Comparison of ENCODE assay signal across 13 cellular contexts in the genomic region with DNA sequence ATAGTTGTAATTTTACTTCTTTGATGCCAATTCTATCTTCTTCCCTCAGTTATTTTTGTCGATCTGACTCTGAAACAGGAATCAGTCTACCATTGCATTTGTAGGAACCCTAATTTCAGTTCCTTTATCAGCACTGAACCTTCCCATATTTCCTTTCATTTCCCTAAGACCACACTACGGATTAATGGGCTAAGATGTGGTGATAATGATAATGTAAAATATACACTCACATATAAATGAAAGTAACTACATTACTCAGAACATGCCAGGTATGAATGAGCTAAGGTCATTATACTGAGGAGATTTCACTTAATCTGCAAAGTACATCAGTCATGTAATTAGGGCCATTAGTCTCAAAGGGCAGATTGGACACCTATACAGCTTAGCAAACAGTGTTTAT.
DNase-seq lines count a peak whose midpoint lies in the region; ATAC-seq and TF ChIP-seq lines count a peak whose summit lies in the region.
"Had no signal": no experiment of that assay in that cellular context is flagged by ENCODE, and none has a peak within 500 bp of the region (broad histone marks: within the 10 kb centered on the region; RNA-seq: fewer than 3 reads in every experiment).

No MANE protein-coding gene starts in this region.

- H3K56ac ChIP-seq in mesendoderm (ENCODE audit: low read length), result no peak overlapping the region

- H2BK5ac ChIP-seq in mesendoderm (ENCODE audit: low read length), result no peak overlapping the region

- H3K4me1 ChIP-seq in mesendoderm (ENCODE audit: control insufficient read depth, low read depth, low read length) (peaks cover 2% of the 10 kb centered on the region), body of pancreas (no peaks in the 10 kb centered on the region)

- no peak overlapping the region for H3K18ac ChIP-seq in mesendoderm (ENCODE audit: low read length)

- H3K27me3 ChIP-seq in GM06990 (replicated peaks; ENCODE audit: control insufficient read depth, insufficient read depth, low read length) (no peaks in the 10 kb centered on the region), mesendoderm (ENCODE audit: insufficient read depth, low read length, poor library complexity) (no peaks in the 10 kb centered on the region), body of pancreas (no peaks in the 10 kb centered on the region)

- H2BK120ac ChIP-seq in mesendoderm (ENCODE audit: low read depth, low read length), result no peak overlapping the region

- no peak overlapping the region for H4K5ac ChIP-seq in mesendoderm (ENCODE audit: low read length)

- H3K79me2 ChIP-seq in mesendoderm (ENCODE audit: control insufficient read depth, insufficient read depth, low read length), result no peaks in the 10 kb centered on the region

- WGBS in mesendoderm (ENCODE audit: extremely low coverage, insufficient coverage, low lambda C conversion rate), result no CpG with 5 or more reads among the region's 2 CpGs
- 71 to 79% methylated on average over 2 of the region's 2 CpGs for WGBS in body of pancreas, 2 donors

- H3K79me1 ChIP-seq in mesendoderm (ENCODE audit: low read length), result no peaks in the 10 kb centered on the region

- H2AK5ac ChIP-seq in mesendoderm (ENCODE audit: low read length), result no peak overlapping the region

- no peak overlapping the region for H3K4me2 ChIP-seq in mesendoderm (ENCODE audit: low read length)

- H3K23ac ChIP-seq in mesendoderm (ENCODE audit: low read length), result no peak overlapping the region

- H3K27ac ChIP-seq in mesendoderm (ENCODE audit: low read depth, low read length), result no peak overlapping the region
- H3K27ac ChIP-seq in body of pancreas, result no peak overlapping the region

- no peak overlapping the region for H3K9ac ChIP-seq in mesendoderm (ENCODE audit: low read length)

- TF ChIP-seq CTCF in GM06990 (IDR thresholded peaks at IDR 0.05; ENCODE audit: insufficient read depth, low read length, poor library complexity, severe bottlenecking) (no peak), body of pancreas (IDR thresholded peaks at IDR 0.05) (no peak)

- H4K8ac ChIP-seq in mesendoderm (ENCODE audit: low read depth, low read length), result no peak overlapping the region

- no peak overlapping the region for H3K4ac ChIP-seq in mesendoderm (ENCODE audit: low read depth, low read length)

- no peaks in the 10 kb centered on the region for H3K9me3 ChIP-seq in body of pancreas

- no peaks in the 10 kb centered on the region for H3K36me3 ChIP-seq in GM06990 (ENCODE audit: control insufficient read depth, insufficient read depth, low read length)
- H3K36me3 ChIP-seq in mesendoderm (ENCODE audit: control insufficient read depth, insufficient read depth, low read length), result no peaks in the 10 kb centered on the region
- no peaks in the 10 kb centered on the region for H3K36me3 ChIP-seq in body of pancreas (replicated peaks in 1 of 2; ENCODE audit: insufficient read depth in 1 of 2, low read depth in 2 of 2)

- intact Hi-C loops in body of pancreas (cut with DNase I), result no loop called here

- ATAC-seq in GM19463 (IDR thresholded peaks at IDR 0.05; ENCODE audit: unreplicated experiment) (peak; percentile 77), HG02981 (IDR thresholded peaks at IDR 0.05; ENCODE audit: unreplicated experiment) (peak; percentile 79), body of pancreas (no peak)
- ATAC-seq: activated CD4-positive, alpha-beta T cell treated with anti-CD3 and anti-CD28 coated beads for 36 hours; naive thymus-derived CD8-positive, alpha-beta T cell had no signal

- no peak overlapping the region for H2BK15ac ChIP-seq in mesendoderm (replicated peaks; ENCODE audit: low read depth)

- no peak for TF ChIP-seq POLR2A in body of pancreas (IDR thresholded peaks at IDR 0.05)

- DNase-seq in GM06990 (ENCODE audit: extremely low read depth, insufficient read length) (peak; percentile 55), MV-4-11 (lab: John Stamatoyannopoulos, UW) (peak; percentile 68), mesendoderm (no peak), body of pancreas (no peak), superior temporal gyrus (ENCODE audit: extremely low spot score) (no peak)
- DNase-seq in activated effector memory CD4-positive, alpha-beta T cell treated with anti-CD3 and anti-CD28 coated beads, Interleukin-2, amount 50 U/mL, for 16 hours, result no peak
- DNase-seq: activated CD4-positive, alpha-beta T cell treated with anti-CD3 and anti-CD28 coated beads for 36 hours; EL; islet precursor cell; naive thymus-derived CD8-positive, alpha-beta T cell; small intestine had no signal

- no peak overlapping the region for H3K4me3 ChIP-seq in GM06990 (replicated peaks; ENCODE audit: low read depth, low read length)
- H3K4me3 ChIP-seq in mesendoderm (ENCODE audit: low read length), result no peak overlapping the region
- H3K4me3 ChIP-seq in body of pancreas, result no peak overlapping the region

Comparison
In these comparisons a context has a peak if more than half of its experiments do, and no peak if none do; other contexts are left out.
1. DNase-seq: peak in GM06990 (single experiment) and MV-4-11 (single experiment); none in mesendoderm (single experiment), body of pancreas (0 of 4), activated effector memory CD4-positive, alpha-beta T cell treated with anti-CD3 and anti-CD28 coated beads, Interleukin-2, amount 50 U/mL, for 16 hours (single experiment) and superior temporal gyrus (single experiment).